Comparison of ENCODE assay signal across 10 cellular contexts in genomic region chr3:32882603-32883025, GRCh38.
A peak's percentile ranks its signal among the peaks of the same experiment; 100 is the strongest.
DNase-seq lines count a peak whose midpoint lies in the region; ATAC-seq and TF ChIP-seq lines count a peak whose summit lies in the region.
"Had no signal": no experiment of that assay in that cellular context is flagged by ENCODE, and none has a peak within 500 bp of the region (broad histone marks: within the 10 kb centered on the region; RNA-seq: fewer than 3 reads in every experiment).

No MANE protein-coding gene starts in this region.

- H3K27ac ChIP-seq in substantia nigra (ENCODE audit: low read depth, low read length, poor library complexity, severe bottlenecking) (no peak overlapping the region), foreskin keratinocyte (no peak overlapping the region)

- no peaks in the 10 kb centered on the region for H3K36me3 Mint-ChIP-seq in activated naive CD4-positive, alpha-beta T cell treated with anti-CD3 and anti-CD28 coated beads, Interleukin-2, amount 10 ng/mL, durations not matched to agents 7 days and 5 days
- H3K36me3 Mint-ChIP-seq in stimulated activated naive B cell treated with anti-CD40 and anti-IgM and Interleukin-4, amounts not matched to agents 10 μg/mL and 1 μg/mL and 100 μg/mL, for 72 hours, result no peaks in the 10 kb centered on the region

- CTCF ChIA-PET in activated naive CD4-positive, alpha-beta T cell treated with anti-CD3 and anti-CD28 coated beads, Interleukin-2, amount 10 ng/mL, durations not matched to agents 7 days and 5 days (lab: Charles Lee), result interaction anchor here (0.7 to 1.2 kb wide), 2 partner anchors 18 to 20 kb away, joined by 3 to 4 read pairs; no protein-coding TSS in a partner anchor

- DNase-seq in activated naive CD4-positive, alpha-beta T cell treated with anti-CD3 and anti-CD28 coated beads, Interleukin-2, amount 10 ng/mL, durations not matched to agents 7 days and 5 days, result peak; percentile 34
- no peak for DNase-seq in activated naive CD4-positive, alpha-beta T cell treated with anti-CD3 and anti-CD28 coated beads, Interleukin-2, amount 50 U/mL, for 16 hours
- DNase-seq in stimulated activated naive B cell treated with anti-CD40 and anti-IgM and Interleukin-4, amounts not matched to agents 10 μg/mL and 1 μg/mL and 100 μg/mL, for 72 hours, result no peak
- DNase-seq in substantia nigra (lab: John Stamatoyannopoulos, UW), result no peak
- no peak for DNase-seq in foreskin keratinocyte
- no peak for DNase-seq in SW480 (ENCODE audit: low spot score)
- DNase-seq: aorta, NCI-H2029 had no signal

- H3K9me3 Mint-ChIP-seq in activated naive CD4-positive, alpha-beta T cell treated with anti-CD3 and anti-CD28 coated beads, Interleukin-2, amount 10 ng/mL, durations not matched to agents 7 days and 5 days, result no peaks in the 10 kb centered on the region
- no peaks in the 10 kb centered on the region for H3K9me3 Mint-ChIP-seq in stimulated activated naive B cell treated with anti-CD40 and anti-IgM and Interleukin-4, amounts not matched to agents 10 μg/mL and 1 μg/mL and 100 μg/mL, for 72 hours

- peaks cover 28% of the 10 kb centered on the region for H3K4me1 Mint-ChIP-seq in activated naive CD4-positive, alpha-beta T cell treated with anti-CD3 and anti-CD28 coated beads, Interleukin-2, amount 10 ng/mL, durations not matched to agents 7 days and 5 days
- H3K4me1 Mint-ChIP-seq in stimulated activated naive B cell treated with anti-CD40 and anti-IgM and Interleukin-4, amounts not matched to agents 10 μg/mL and 1 μg/mL and 100 μg/mL, for 72 hours, result peaks cover 10 to 20% of the 10 kb centered on the region in 2 donors

- peaks cover 4% of the 10 kb centered on the region for H3K27me3 ChIP-seq in foreskin keratinocyte

- ATAC-seq in GM21737 (IDR thresholded peaks at IDR 0.05; ENCODE audit: unreplicated experiment) (peak; percentile 82), HG03439 (IDR thresholded peaks at IDR 0.05; ENCODE audit: unreplicated experiment) (peak; percentile 93), foreskin keratinocyte (no peak)
- peak; percentile 90 to 96 for ATAC-seq in stimulated activated naive B cell treated with anti-CD40 and anti-IgM and Interleukin-4, amounts not matched to agents 10 μg/mL and 1 μg/mL and 100 μg/mL, for 72 hours (replicated peaks)

- peak overlapping the region; percentile 30 for H3K27ac Mint-ChIP-seq in activated naive CD4-positive, alpha-beta T cell treated with anti-CD3 and anti-CD28 coated beads, Interleukin-2, amount 10 ng/mL, durations not matched to agents 7 days and 5 days
- no peak overlapping the region for H3K27ac Mint-ChIP-seq in stimulated activated naive B cell treated with anti-CD40 and anti-IgM and Interleukin-4, amounts not matched to agents 10 μg/mL and 1 μg/mL and 100 μg/mL, for 72 hours

- no peak for TF ChIP-seq CTCF in foreskin keratinocyte (conservative IDR thresholded peaks at IDR 0.05)

- H3K27me3 Mint-ChIP-seq in activated naive CD4-positive, alpha-beta T cell treated with anti-CD3 and anti-CD28 coated beads, Interleukin-2, amount 10 ng/mL, durations not matched to agents 7 days and 5 days, result peaks cover 38% of the 10 kb centered on the region
- peaks cover 0 to 4% of the 10 kb centered on the region in 2 donors for H3K27me3 Mint-ChIP-seq in stimulated activated naive B cell treated with anti-CD40 and anti-IgM and Interleukin-4, amounts not matched to agents 10 μg/mL and 1 μg/mL and 100 μg/mL, for 72 hours

- no peak overlapping the region for H3K4me3 Mint-ChIP-seq in activated naive CD4-positive, alpha-beta T cell treated with anti-CD3 and anti-CD28 coated beads, Interleukin-2, amount 10 ng/mL, durations not matched to agents 7 days and 5 days
- H3K4me3 Mint-ChIP-seq in stimulated activated naive B cell treated with anti-CD40 and anti-IgM and Interleukin-4, amounts not matched to agents 10 μg/mL and 1 μg/mL and 100 μg/mL, for 72 hours, result no peak overlapping the region

- H3K4me1 ChIP-seq in foreskin keratinocyte, result no peaks in the 10 kb centered on the region
